Comparison of ENCODE assay signal across 1 cellular context in genomic region chr19:49347191-49347590, GRCh38.
TF ChIP-seq lines count a peak whose summit lies in the region.

No MANE protein-coding gene starts in this region.

TF ChIP-seq in A549, 52 proteins besides CTCF, POLR2A, EP300 and RAD21:
- TF ChIP-seq TFCP2L1 (CRISPR knock-in tag; IDR thresholded peaks at IDR 0.05) (no peak), BHLHE40 (IDR thresholded peaks at IDR 0.05; ENCODE audit: low read depth, low read length) (no peak), KDM1A (IDR thresholded peaks at IDR 0.05; ENCODE audit: low read depth) (no peak), PHF8 (IDR thresholded peaks at IDR 0.05; ENCODE audit: borderline replicate concordance, low read depth) (no peak), ZFP36 (IDR thresholded peaks at IDR 0.05; ENCODE audit: borderline replicate concordance, partially characterized antibody) (no peak), HOXA7 (CRISPR knock-in tag; IDR thresholded peaks at IDR 0.05) (no peak), CHD2 (IDR thresholded peaks at IDR 0.05; ENCODE audit: low read length, partially characterized antibody) (no peak), MAZ (IDR thresholded peaks at IDR 0.05; ENCODE audit: borderline replicate concordance, low read depth, low read length) (no peak), POLR2AphosphoS2 (conservative IDR thresholded peaks at IDR 0.05; ENCODE audit: low read length) (no peak)
- TF ChIP-seq, protein P1, sequence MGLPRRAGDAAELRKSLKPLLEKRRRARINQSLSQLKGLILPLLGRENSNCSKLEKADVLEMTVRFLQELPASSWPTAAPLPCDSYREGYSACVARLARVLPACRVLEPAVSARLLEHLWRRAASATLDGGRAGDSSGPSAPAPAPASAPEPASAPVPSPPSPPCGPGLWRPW (IDR thresholded peaks at IDR 0.05), result no peak
- TF ChIP-seq, protein P2, sequence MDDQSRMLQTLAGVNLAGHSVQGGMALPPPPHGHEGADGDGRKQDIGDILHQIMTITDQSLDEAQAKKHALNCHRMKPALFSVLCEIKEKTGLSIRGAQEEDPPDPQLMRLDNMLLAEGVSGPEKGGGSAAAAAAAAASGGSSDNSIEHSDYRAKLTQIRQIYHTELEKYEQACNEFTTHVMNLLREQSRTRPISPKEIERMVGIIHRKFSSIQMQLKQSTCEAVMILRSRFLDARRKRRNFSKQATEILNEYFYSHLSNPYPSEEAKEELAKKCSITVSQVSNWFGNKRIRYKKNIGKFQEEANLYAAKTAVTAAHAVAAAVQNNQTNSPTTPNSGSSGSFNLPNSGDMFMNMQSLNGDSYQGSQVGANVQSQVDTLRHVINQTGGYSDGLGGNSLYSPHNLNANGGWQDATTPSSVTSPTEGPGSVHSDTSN (IDR thresholded peaks at IDR 0.05), result no peak
- TF ChIP-seq, protein P3, sequence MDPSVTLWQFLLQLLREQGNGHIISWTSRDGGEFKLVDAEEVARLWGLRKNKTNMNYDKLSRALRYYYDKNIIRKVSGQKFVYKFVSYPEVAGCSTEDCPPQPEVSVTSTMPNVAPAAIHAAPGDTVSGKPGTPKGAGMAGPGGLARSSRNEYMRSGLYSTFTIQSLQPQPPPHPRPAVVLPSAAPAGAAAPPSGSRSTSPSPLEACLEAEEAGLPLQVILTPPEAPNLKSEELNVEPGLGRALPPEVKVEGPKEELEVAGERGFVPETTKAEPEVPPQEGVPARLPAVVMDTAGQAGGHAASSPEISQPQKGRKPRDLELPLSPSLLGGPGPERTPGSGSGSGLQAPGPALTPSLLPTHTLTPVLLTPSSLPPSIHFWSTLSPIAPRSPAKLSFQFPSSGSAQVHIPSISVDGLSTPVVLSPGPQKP (IDR thresholded peaks at IDR 0.05; ENCODE audit: low read depth, low read length), result no peak
- TF ChIP-seq, protein P4, sequence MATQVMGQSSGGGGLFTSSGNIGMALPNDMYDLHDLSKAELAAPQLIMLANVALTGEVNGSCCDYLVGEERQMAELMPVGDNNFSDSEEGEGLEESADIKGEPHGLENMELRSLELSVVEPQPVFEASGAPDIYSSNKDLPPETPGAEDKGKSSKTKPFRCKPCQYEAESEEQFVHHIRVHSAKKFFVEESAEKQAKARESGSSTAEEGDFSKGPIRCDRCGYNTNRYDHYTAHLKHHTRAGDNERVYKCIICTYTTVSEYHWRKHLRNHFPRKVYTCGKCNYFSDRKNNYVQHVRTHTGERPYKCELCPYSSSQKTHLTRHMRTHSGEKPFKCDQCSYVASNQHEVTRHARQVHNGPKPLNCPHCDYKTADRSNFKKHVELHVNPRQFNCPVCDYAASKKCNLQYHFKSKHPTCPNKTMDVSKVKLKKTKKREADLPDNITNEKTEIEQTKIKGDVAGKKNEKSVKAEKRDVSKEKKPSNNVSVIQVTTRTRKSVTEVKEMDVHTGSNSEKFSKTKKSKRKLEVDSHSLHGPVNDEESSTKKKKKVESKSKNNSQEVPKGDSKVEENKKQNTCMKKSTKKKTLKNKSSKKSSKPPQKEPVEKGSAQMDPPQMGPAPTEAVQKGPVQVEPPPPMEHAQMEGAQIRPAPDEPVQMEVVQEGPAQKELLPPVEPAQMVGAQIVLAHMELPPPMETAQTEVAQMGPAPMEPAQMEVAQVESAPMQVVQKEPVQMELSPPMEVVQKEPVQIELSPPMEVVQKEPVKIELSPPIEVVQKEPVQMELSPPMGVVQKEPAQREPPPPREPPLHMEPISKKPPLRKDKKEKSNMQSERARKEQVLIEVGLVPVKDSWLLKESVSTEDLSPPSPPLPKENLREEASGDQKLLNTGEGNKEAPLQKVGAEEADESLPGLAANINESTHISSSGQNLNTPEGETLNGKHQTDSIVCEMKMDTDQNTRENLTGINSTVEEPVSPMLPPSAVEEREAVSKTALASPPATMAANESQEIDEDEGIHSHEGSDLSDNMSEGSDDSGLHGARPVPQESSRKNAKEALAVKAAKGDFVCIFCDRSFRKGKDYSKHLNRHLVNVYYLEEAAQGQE (IDR thresholded peaks at IDR 0.05), result no peak
